In genomic region chr16:87391324-87391949, GRCh38 we compare ENCODE assay signal across 8 cellular contexts. TPM values are rescaled to one million over a fixed set of nuclear protein-coding genes. Genes with fewer than 3 reads are reported as not detected.
DNase-seq lines count a peak whose midpoint lies in the region; ATAC-seq, FAIRE-seq and TF ChIP-seq lines count a peak whose summit lies in the region.

No MANE protein-coding gene starts in this region.

- H3K9me3 ChIP-seq in Panc1 (ENCODE audit: control insufficient read depth, insufficient read depth, low read depth, low read length) = no peaks in the 10 kb centered on the region
- no peaks in the 10 kb centered on the region for H3K9me3 ChIP-seq in H1 (ENCODE audit: insufficient read depth in 2 of 2, low read depth in 1 of 2, low read length in 1 of 2)
- H3K9me3 ChIP-seq in mucosa of descending colon = no peaks in the 10 kb centered on the region

- peaks cover 13% of the 10 kb centered on the region for H3K23me2 ChIP-seq in H1 (ENCODE audit: low read depth, low read length)

- CTCF ChIA-PET in Panc1 (lab: Charles Lee) = no interaction called here
- CTCF ChIA-PET in H1 (lab: Charles Lee; ENCODE audit: partially characterized antibody) = no interaction called here

- peak; percentile 15 to 42 for DNase-seq in AML-193 (lab: John Stamatoyannopoulos, UW)
- no peak for DNase-seq in Panc1 (ENCODE audit: low read depth, low spot score)
- no peak for DNase-seq in H1 (ENCODE audit: low read depth in 1 of 2, low spot score in 2 of 2)
- DNase-seq in mucosa of descending colon = peak; percentile 65 to 84 (median 80)
- DNase-seq in NOMO-1 treated with DMSO at 0.1 percent for 48 hours (lab: John Stamatoyannopoulos, UW; ENCODE audit: unreplicated experiment) = no peak

- peak overlapping the region; percentile 92 for H4K8ac ChIP-seq in H1 (ENCODE audit: extremely low read depth, insufficient read depth, low read length)

- no peak for TF ChIP-seq CTCF in Panc1 (IDR thresholded peaks at IDR 0.05)
- no peak; a peak in 1 of 4 replicates for TF ChIP-seq CTCF in H1 (IDR thresholded peaks at IDR 0.05; ENCODE audit: control extremely low read depth in 1 of 3, insufficient read depth in 1 of 3, low read depth in 1 of 3, low read length in 3 of 3)
- TF ChIP-seq CTCF in mucosa of descending colon (IDR thresholded peaks at IDR 0.05) = no peak

- no peak overlapping the region for H2BK120ac ChIP-seq in H1 (replicated peaks; ENCODE audit: low read depth, low read length)

- no peak overlapping the region for H2BK15ac ChIP-seq in H1 (ENCODE audit: low read length)

- H3K56ac ChIP-seq in H1 (replicated peaks; ENCODE audit: insufficient read length, low read depth, low read length) = no peak overlapping the region

- ATAC-seq in GM21390 (IDR thresholded peaks at IDR 0.05; ENCODE audit: unreplicated experiment) (peak; percentile 14), Panc1 (no peak; the same call in 1 of the 2 replicates), mucosa of descending colon (peak; percentile 22), GM18907 (IDR thresholded peaks at IDR 0.05; ENCODE audit: unreplicated experiment) (no peak), GM19324 (IDR thresholded peaks at IDR 0.05; ENCODE audit: low FRiP score, unreplicated experiment) (no peak)

- H4K5ac ChIP-seq in H1 (ENCODE audit: insufficient read length, low read depth, low read length) = peak overlapping the region; percentile 30

- no peak overlapping the region for H2AK5ac ChIP-seq in H1 (ENCODE audit: low read depth, low read length)

- H3K9ac ChIP-seq in H1 (replicated peaks in 1 of 4; ENCODE audit: extremely low read depth in 1 of 4, low read depth in 3 of 4, low read length in 3 of 4) = peak overlapping the region; percentile 41 to 80 (median 63)

- H3K27ac ChIP-seq in Panc1 (ENCODE audit: low read length) (peak overlapping the region; percentile 87), H1 (ENCODE audit: low read depth, low read length) (peak overlapping the region; percentile 41; the same call in 1 of the 2 replicates)

- in situ Hi-C loops in Panc1 (cut with HindIII; ENCODE audit: low pct_unique_long_range_greater_than_20kb, low sequenced_read_pairs) = no loop called here

- no peak overlapping the region for H2BK5ac ChIP-seq in H1 (ENCODE audit: low read depth, low read length)

- no peak overlapping the region for H3K4ac ChIP-seq in H1 (replicated peaks; ENCODE audit: insufficient read length, low read depth, low read length)

- intact Hi-C loops in Panc1 (cut with micrococcal nuclease; ENCODE audit: unreplicated experiment) = no loop called here
- intact Hi-C loops in mucosa of descending colon (cut with DNase I, micrococcal nuclease) = loop anchor here in 1 of 2 donors (10.0 kb wide), 1 partner anchor 77 kb away; the partner anchor contains the start of gene C16orf95

- H4K20me1 ChIP-seq in H1 (replicated peaks in 1 of 2; ENCODE audit: control insufficient read depth in 1 of 2, insufficient read depth in 2 of 2, low read length in 2 of 2) = peaks cover 1 to 5% of the 10 kb centered on the region in 2 experiments

- TF ChIP-seq EP300 in H1 (IDR thresholded peaks at IDR 0.05; ENCODE audit: borderline replicate concordance in 1 of 2, low read depth in 2 of 2, low read length in 2 of 2) = no peak

- H3K14ac ChIP-seq in H1 (ENCODE audit: insufficient read length) = no peak overlapping the region

- 11% methylated on average over 34 of the region's 44 CpGs; no CpG with 5 or more reads in 1 of the 2 experiments for WGBS in H1 (ENCODE audit: extremely low coverage in 1 of 2, insufficient coverage in 1 of 2, insufficient read length in 1 of 2, insufficient replicate concordance in 2 of 2, low coverage in 1 of 2, low lambda C conversion rate in 2 of 2, missing lambda C conversion rate in 1 of 2), 2 experiments

- peaks cover 34% of the 10 kb centered on the region for H3K4me1 ChIP-seq in Panc1 (ENCODE audit: control insufficient read depth, insufficient read depth, low read length)
- H3K4me1 ChIP-seq in H1 (replicated peaks in 1 of 4; ENCODE audit: control insufficient read depth in 3 of 4, insufficient read depth in 4 of 4, low read length in 3 of 4) = peaks cover 5 to 7% (median 6%) of the 10 kb centered on the region in 4 experiments; a peak in 6 of 7 replicates
- H3K4me1 ChIP-seq in mucosa of descending colon (ENCODE audit: low read depth) = peaks cover 46% of the 10 kb centered on the region

- no peak for TF ChIP-seq POLR2A in H1 (IDR thresholded peaks at IDR 0.05; ENCODE audit: control extremely low read depth in 1 of 2, low read depth in 2 of 2, low read length in 2 of 2)

- H3K4me2 ChIP-seq in H1 (ENCODE audit: insufficient read depth in 1 of 2, low read depth in 2 of 2, low read length in 2 of 2) = peak overlapping the region; percentile 78 to 86

- peak overlapping the region; percentile 53 to 73 for H3K4me3 ChIP-seq in Panc1 (ENCODE audit: low read depth in 2 of 2, low read length in 2 of 2)
- H3K4me3 ChIP-seq in H1 (ENCODE audit: extremely low read depth in 1 of 4, insufficient read depth in 2 of 4, low read depth in 3 of 4, low read length in 4 of 4) = peak overlapping the region; percentile 64 to 83 (median 68)
- peak overlapping the region; percentile 83 for H3K4me3 ChIP-seq in mucosa of descending colon

- H2BK20ac ChIP-seq in H1 (ENCODE audit: low read length) = 0 out of 2 replicates have a peak overlapping the region, but pooled peaks have one; percentile 23

- POLR2A ChIA-PET in Panc1 (lab: Charles Lee) = no interaction called here
- POLR2A ChIA-PET in H1 (lab: Charles Lee; ENCODE audit: partially characterized antibody) = no interaction called here

- 0 out of 2 replicates have a peak overlapping the region, but pooled peaks have one; percentile 23 for H2AFZ ChIP-seq in H1 (ENCODE audit: low read length)

- H3K79me1 ChIP-seq in H1 (ENCODE audit: low read depth, low read length) = peaks cover 7% of the 10 kb centered on the region

- no peak overlapping the region for H2BK12ac ChIP-seq in H1 (ENCODE audit: low read depth, low read length)

- no peaks in the 10 kb centered on the region for H3K27me3 ChIP-seq in Panc1 (ENCODE audit: control insufficient read depth, insufficient read depth, low read length)
- no peaks in the 10 kb centered on the region for H3K27me3 ChIP-seq in H1 (replicated peaks in 1 of 4; ENCODE audit: control insufficient read depth in 3 of 4, extremely low read depth in 1 of 4, insufficient read depth in 3 of 4, low read length in 3 of 4)

- no peak overlapping the region for H3K23ac ChIP-seq in H1 (ENCODE audit: insufficient read length)

- BruUV-seq in Panc1 (replicated peaks; lab: Mats Ljungman, UMichigan) = TSS peak; percentile 92

- peaks cover 7% of the 10 kb centered on the region for H3K36me3 ChIP-seq in Panc1 (ENCODE audit: control insufficient read depth, insufficient read depth, low read length)
- H3K36me3 ChIP-seq in H1 (ENCODE audit: control insufficient read depth in 2 of 4, insufficient read depth in 4 of 4, low read length in 3 of 4) = no peaks in the 10 kb centered on the region
- H3K36me3 ChIP-seq in mucosa of descending colon (ENCODE audit: low read depth) = no peaks in the 10 kb centered on the region

- TF ChIP-seq RAD21 in H1 (IDR thresholded peaks at IDR 0.05 in 1 of 2, conservative IDR thresholded peaks at IDR 0.05 in 1 of 2; ENCODE audit: low read depth in 2 of 2, low read length in 2 of 2) = no peak

- peak overlapping the region; percentile 72; the same call in 1 of the 2 replicates for H3K18ac ChIP-seq in H1 (ENCODE audit: extremely low read depth, low read length)

- peaks cover 0 to 29% of the 10 kb centered on the region in 2 experiments; a peak in 3 of 4 replicates for H3K79me2 ChIP-seq in H1 (ENCODE audit: control insufficient read depth in 1 of 2, insufficient read depth in 2 of 2, low read length in 2 of 2)

- peak overlapping the region; percentile 78 for H4K91ac ChIP-seq in H1 (replicated peaks; ENCODE audit: insufficient read length, low read length)

- no peak for FAIRE-seq in H1 (lab: Jason Lieb, UNC)

TF ChIP-seq in H1, 55 proteins besides CTCF, POLR2A, EP300 and RAD21 (continues in another document):
- TF ChIP-seq SIX5 (IDR thresholded peaks at IDR 0.05; ENCODE audit: low read depth, low read length) = no peak
- TF ChIP-seq ZNF274 (IDR thresholded peaks at IDR 0.05; ENCODE audit: borderline replicate concordance, extremely low read depth, low read length) = no peak
- no peak for TF ChIP-seq TBP (IDR thresholded peaks at IDR 0.05; ENCODE audit: low read depth, low read length)
- TF ChIP-seq SIN3A (conservative IDR thresholded peaks at IDR 0.05 in 1 of 2, IDR thresholded peaks at IDR 0.05 in 1 of 2; ENCODE audit: low read depth in 1 of 2, low read length in 2 of 2) = no peak
- TF ChIP-seq EGR1 (IDR thresholded peaks at IDR 0.05; ENCODE audit: borderline replicate concordance, low read depth, low read length) = no peak
- TF ChIP-seq KDM4A (IDR thresholded peaks at IDR 0.05; ENCODE audit: low read depth, low read length, severe bottlenecking) = peak; percentile 86
- peak; percentile 82 for TF ChIP-seq CEBPB (IDR thresholded peaks at IDR 0.05; ENCODE audit: low read depth, low read length)

RNA-seq across cellular contexts. Expression of gene MAP1LC3B, which starts 0.7 kb away (rescaled TPM):
- 75.2 TPM for total RNA-seq in Panc1 (2021; ENCODE audit: unreplicated experiment)
- 64.3 TPM for polyA plus RNA-seq in Panc1 (2012; ENCODE audit: insufficient read length)
- 47.1 and 48.5 TPM in 2 replicates for total RNA-seq in H1 (2021; fragmentation: NEBNext Ultra II Directional; extraction: Animal tissue kit (Norgen Biotek cat#: 25700))
- polyA plus RNA-seq in H1 (2011; rRNA removed) = 15.4 and 29.5 TPM in 2 replicates
- 19.4 TPM for polyA plus RNA-seq in H1 (2011; cell fraction: cytosol; rRNA removed)
- 8.9 TPM for polyA plus RNA-seq in H1 (2011; cell fraction: nucleus; rRNA removed)
- polyA plus RNA-seq in H1 (2012, experiment 1 of 2) = 32.1 to 52.5 TPM (median 38.8 TPM) in 4 replicates
- polyA plus RNA-seq in H1 (2012, experiment 2 of 2) = 12.7 TPM
- 33.5 TPM for polyA plus RNA-seq in H1 (2013, experiment 1 of 2)
- polyA plus RNA-seq in H1 (2013, experiment 2 of 2) = 32.1 TPM
- polyA minus RNA-seq in H1 (2011; rRNA and poly(A)+ RNA removed) = 14.0 and 18.3 TPM in 2 replicates
- 17.2 TPM for polyA minus RNA-seq in H1 (2011; cell fraction: cytosol; rRNA and poly(A)+ RNA removed)
- polyA minus RNA-seq in H1 (2011; cell fraction: nucleus; rRNA and poly(A)+ RNA removed) = 12.2 TPM
- 10 to 100 TPM; 66.5 to 82.9 (median 67.3) TPM for total RNA-seq in mucosa of descending colon

RNA-seq across cellular contexts. Expression of gene FBXO31, which starts 7.9 kb away (rescaled TPM):
- 22.4 TPM for total RNA-seq in Panc1 (2021; ENCODE audit: unreplicated experiment)
- polyA plus RNA-seq in Panc1 (2012; ENCODE audit: insufficient read length) = 17.6 TPM
- total RNA-seq in H1 (2021; fragmentation: NEBNext Ultra II Directional; extraction: Animal tissue kit (Norgen Biotek cat#: 25700)) = 20.7 and 21.6 TPM in 2 replicates
- 8.3 and 12.2 TPM in 2 replicates for polyA plus RNA-seq in H1 (2011; rRNA removed)
- 9.7 TPM for polyA plus RNA-seq in H1 (2011; cell fraction: cytosol; rRNA removed)
- polyA plus RNA-seq in H1 (2011; cell fraction: nucleus; rRNA removed) = 20.1 TPM
- 8.1 to 13.1 TPM (median 11.7 TPM) in 4 replicates for polyA plus RNA-seq in H1 (2012, experiment 1 of 2)
- 9.3 TPM for polyA plus RNA-seq in H1 (2012, experiment 2 of 2)
- polyA plus RNA-seq in H1 (2013, experiment 1 of 2) = 8.7 TPM
- polyA plus RNA-seq in H1 (2013, experiment 2 of 2) = 8.0 TPM
- 12.2 and 17.5 TPM in 2 replicates for polyA minus RNA-seq in H1 (2011; rRNA and poly(A)+ RNA removed)
- polyA minus RNA-seq in H1 (2011; cell fraction: cytosol; rRNA and poly(A)+ RNA removed) = 11.9 TPM
- 11.0 TPM for polyA minus RNA-seq in H1 (2011; cell fraction: nucleus; rRNA and poly(A)+ RNA removed)
- 100 to 1,000 TPM in 1 of 3 donors, 10 to 100 TPM in 2; 54.2 to 104 (median 63.9) TPM for total RNA-seq in mucosa of descending colon

Comparison
In these comparisons a context has a peak if more than half of its experiments do, and no peak if none do; other contexts are left out.
1. DNase-seq: peak in AML-193 (2 of 2) and mucosa of descending colon (3 of 3); none in Panc1 (single experiment), H1 (0 of 2) and NOMO-1 treated with DMSO at 0.1 percent for 48 hours (single experiment).
2. ATAC-seq: peak in GM21390 (single experiment) and mucosa of descending colon (single experiment); none in Panc1 (single experiment), GM18907 (single experiment) and GM19324 (single experiment).
3. Peak in every context shown above with its lines, with median percentiles within 50 percentile points of each other: H3K4me3 ChIP-seq.